20 cellular contexts compared by ENCODE assay signal in the genomic region with DNA sequence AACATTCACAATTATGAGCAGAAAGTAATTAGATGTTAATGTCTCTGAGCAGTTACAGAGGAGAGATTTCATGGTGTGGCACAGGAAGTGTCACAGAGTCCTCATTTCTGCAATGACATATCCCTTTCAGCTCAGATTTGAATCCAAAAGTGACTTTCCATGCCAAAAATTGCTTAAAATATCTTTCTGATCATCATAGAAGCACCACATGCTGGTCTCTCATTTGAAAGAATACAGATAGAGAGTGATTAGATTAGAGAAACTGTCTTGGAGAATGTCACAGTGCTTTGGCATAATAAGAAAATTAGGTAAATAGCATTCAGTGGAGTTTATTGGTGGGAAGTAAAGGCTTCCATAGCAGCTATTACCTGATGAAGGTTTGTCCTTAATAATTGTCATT.
A peak's percentile ranks its signal among the peaks of the same experiment; 100 is the strongest.
DNase-seq lines count a peak whose midpoint lies in the region; ATAC-seq, FAIRE-seq and TF ChIP-seq lines count a peak whose summit lies in the region.
"Had no signal": no experiment of that assay in that cellular context is flagged by ENCODE, and none has a peak within 500 bp of the region (broad histone marks: within the 10 kb centered on the region; RNA-seq: fewer than 3 reads in every experiment).

No MANE protein-coding gene starts in this region.

- no peaks in the 10 kb centered on the region for H3K9me3 Mint-ChIP-seq in GM23338
- peaks cover 4 to 6% of the 10 kb centered on the region in 2 donors for H3K9me3 Mint-ChIP-seq in activated T-cell treated with anti-CD3 and anti-CD28 coated beads, Interleukin-2, amount 50 U/mL, for 72 hours

- H3K9me3 ChIP-seq in osteoblast (ENCODE audit: low read depth, low read length): no peaks in the 10 kb centered on the region
- H3K9me3 ChIP-seq: A549, HAP-1 had no signal

- TF ChIP-seq CTCF in D721Med (IDR thresholded peaks at IDR 0.05; ENCODE audit: insufficient read depth, missing control alignments) (no peak), GM23338 (conservative IDR thresholded peaks at IDR 0.05; ENCODE audit: low read depth in 2 of 2) (no peak), osteoblast (IDR thresholded peaks at IDR 0.05; ENCODE audit: extremely low read depth, low read depth, low read length) (no peak)

- H3K36me3 ChIP-seq in GM23338 (ENCODE audit: insufficient read depth) (no peaks in the 10 kb centered on the region), osteoblast (ENCODE audit: insufficient read depth, low read length) (no peaks in the 10 kb centered on the region)
- H3K36me3 ChIP-seq: HAP-1 had no signal

- H4K20me1 ChIP-seq in GM23338 (replicated peaks; ENCODE audit: insufficient read depth) (no peaks in the 10 kb centered on the region), osteoblast (ENCODE audit: insufficient read depth, low read length) (no peaks in the 10 kb centered on the region)

- ATAC-seq in GM23338 (no peak), SK-N-SH treated with all-trans-retinoic acid at 6 μM for 48 hours (no peak), GM21529 (IDR thresholded peaks at IDR 0.05; ENCODE audit: unreplicated experiment) (no peak)
- ATAC-seq in activated T-cell treated with anti-CD3 and anti-CD28 coated beads, Interleukin-2, amount 50 U/mL, for 72 hours (replicated peaks in 1 of 2): no peak
- ATAC-seq: A549, GM12878 had no signal

- no peaks in the 10 kb centered on the region for H3K79me2 ChIP-seq in GM23338 (replicated peaks; ENCODE audit: insufficient read depth)
- no peaks in the 10 kb centered on the region for H3K79me2 ChIP-seq in osteoblast (ENCODE audit: insufficient read depth, low read length)

- H2AFZ ChIP-seq in GM23338: peak overlapping the region; percentile 43; the same call in 1 of the 2 replicates
- peak overlapping the region; percentile 24 for H2AFZ ChIP-seq in osteoblast (ENCODE audit: low read length)

- no peaks in the 10 kb centered on the region for H3K27me3 Mint-ChIP-seq in GM23338 (ENCODE audit: insufficient read depth, low read depth, poor library complexity)
- H3K27me3 Mint-ChIP-seq in activated T-cell treated with anti-CD3 and anti-CD28 coated beads, Interleukin-2, amount 50 U/mL, for 72 hours (ENCODE audit: low read depth): no peaks in the 10 kb centered on the region
- H3K27me3 Mint-ChIP-seq: CD4-positive, alpha-beta memory T cell had no signal

- H3K4me1 Mint-ChIP-seq in GM23338: no peaks in the 10 kb centered on the region
- H3K4me1 Mint-ChIP-seq in activated T-cell treated with anti-CD3 and anti-CD28 coated beads, Interleukin-2, amount 50 U/mL, for 72 hours (ENCODE audit: low read depth): no peaks in the 10 kb centered on the region
- H3K4me1 Mint-ChIP-seq: CD4-positive, alpha-beta memory T cell had no signal

- H3K36me3 Mint-ChIP-seq in GM23338 (ENCODE audit: low read depth): no peaks in the 10 kb centered on the region
- no peaks in the 10 kb centered on the region for H3K36me3 Mint-ChIP-seq in activated T-cell treated with anti-CD3 and anti-CD28 coated beads, Interleukin-2, amount 50 U/mL, for 72 hours (ENCODE audit: insufficient read depth in 2 of 2)
- H3K36me3 Mint-ChIP-seq: CD4-positive, alpha-beta memory T cell had no signal

- H3K27ac Mint-ChIP-seq in GM23338: no peak overlapping the region
- no peak overlapping the region for H3K27ac Mint-ChIP-seq in activated T-cell treated with anti-CD3 and anti-CD28 coated beads, Interleukin-2, amount 50 U/mL, for 72 hours
- H3K27ac Mint-ChIP-seq: CD4-positive, alpha-beta memory T cell; HFFc6 had no signal

- no peaks in the 10 kb centered on the region for H3F3A ChIP-seq in GM23338 (replicated peaks; ENCODE audit: low read depth)

- H3K4me2 ChIP-seq in GM23338: no peak overlapping the region
- no peak overlapping the region for H3K4me2 ChIP-seq in osteoblast (ENCODE audit: insufficient read depth, low read length)
- H3K4me2 ChIP-seq: A549 had no signal

- H3K4me1 ChIP-seq in GM23338 (ENCODE audit: insufficient read depth): no peaks in the 10 kb centered on the region
- no peaks in the 10 kb centered on the region for H3K4me1 ChIP-seq in osteoblast (ENCODE audit: insufficient read depth, low read length)
- H3K4me1 ChIP-seq: A549, HAP-1 had no signal

- DNase-seq in D721Med (ENCODE audit: insufficient read length, low spot score) (no peak), GM23338 (ENCODE audit: low spot score) (no peak), osteoblast (ENCODE audit: insufficient read length, low spot score, missing footprints) (no peak), HUDEP-2 (lab: John Stamatoyannopoulos, UW; ENCODE audit: unreplicated experiment in 76 of 76) (no peak)
- DNase-seq in activated T-cell treated with anti-CD3 and anti-CD28 coated beads, Interleukin-2, amount 50 U/mL, for 72 hours: no peak
- DNase-seq: 8988T; C1 segment of cervical spinal cord; Calu3; CD4-positive, alpha-beta memory T cell; DMS153; EL; GDM1; GOT3; HFFc6 had no signal

- no peaks in the 10 kb centered on the region for H3K27me3 ChIP-seq in GM23338 (ENCODE audit: insufficient read depth)
- no peaks in the 10 kb centered on the region for H3K27me3 ChIP-seq in osteoblast (ENCODE audit: insufficient read depth, low read length)

- H3K27ac ChIP-seq in GM23338 (ENCODE audit: low read depth) (no peak overlapping the region), osteoblast (ENCODE audit: low read depth, low read length) (no peak overlapping the region)
- H3K27ac ChIP-seq: A549 had no signal

- H3K4me3 Mint-ChIP-seq in GM23338: no peak overlapping the region
- H3K4me3 Mint-ChIP-seq in activated T-cell treated with anti-CD3 and anti-CD28 coated beads, Interleukin-2, amount 50 U/mL, for 72 hours: no peak overlapping the region
- H3K4me3 Mint-ChIP-seq: CD4-positive, alpha-beta memory T cell; HFFc6 had no signal

- H3K4me3 ChIP-seq in GM23338 (no peak overlapping the region), osteoblast (ENCODE audit: insufficient read depth, low read length) (no peak overlapping the region)
- H3K4me3 ChIP-seq: A549, GM12878, HAP-1 had no signal

- FAIRE-seq in D721Med (lab: Jason Lieb, UNC): peak; percentile 32
- FAIRE-seq: A549, GM12878, H54 had no signal

- H3K9me2 ChIP-seq in GM23338 (ENCODE audit: insufficient read depth): 0 out of 2 replicates have a peak, but pooled peaks cover 5% of the 10 kb centered on the region

TF ChIP-seq in GM23338, 12 proteins besides CTCF, POLR2A, EP300 and RAD21 (continues in another document):
- TF ChIP-seq JUNB (IDR thresholded peaks at IDR 0.05; ENCODE audit: unreplicated experiment): no peak
- no peak for TF ChIP-seq STAT1 (IDR thresholded peaks at IDR 0.05; ENCODE audit: unreplicated experiment)
- no peak for TF ChIP-seq ZNF331 (CRISPR knock-in tag; IDR thresholded peaks at IDR 0.05; ENCODE audit: low read depth)
- TF ChIP-seq, protein P1, sequence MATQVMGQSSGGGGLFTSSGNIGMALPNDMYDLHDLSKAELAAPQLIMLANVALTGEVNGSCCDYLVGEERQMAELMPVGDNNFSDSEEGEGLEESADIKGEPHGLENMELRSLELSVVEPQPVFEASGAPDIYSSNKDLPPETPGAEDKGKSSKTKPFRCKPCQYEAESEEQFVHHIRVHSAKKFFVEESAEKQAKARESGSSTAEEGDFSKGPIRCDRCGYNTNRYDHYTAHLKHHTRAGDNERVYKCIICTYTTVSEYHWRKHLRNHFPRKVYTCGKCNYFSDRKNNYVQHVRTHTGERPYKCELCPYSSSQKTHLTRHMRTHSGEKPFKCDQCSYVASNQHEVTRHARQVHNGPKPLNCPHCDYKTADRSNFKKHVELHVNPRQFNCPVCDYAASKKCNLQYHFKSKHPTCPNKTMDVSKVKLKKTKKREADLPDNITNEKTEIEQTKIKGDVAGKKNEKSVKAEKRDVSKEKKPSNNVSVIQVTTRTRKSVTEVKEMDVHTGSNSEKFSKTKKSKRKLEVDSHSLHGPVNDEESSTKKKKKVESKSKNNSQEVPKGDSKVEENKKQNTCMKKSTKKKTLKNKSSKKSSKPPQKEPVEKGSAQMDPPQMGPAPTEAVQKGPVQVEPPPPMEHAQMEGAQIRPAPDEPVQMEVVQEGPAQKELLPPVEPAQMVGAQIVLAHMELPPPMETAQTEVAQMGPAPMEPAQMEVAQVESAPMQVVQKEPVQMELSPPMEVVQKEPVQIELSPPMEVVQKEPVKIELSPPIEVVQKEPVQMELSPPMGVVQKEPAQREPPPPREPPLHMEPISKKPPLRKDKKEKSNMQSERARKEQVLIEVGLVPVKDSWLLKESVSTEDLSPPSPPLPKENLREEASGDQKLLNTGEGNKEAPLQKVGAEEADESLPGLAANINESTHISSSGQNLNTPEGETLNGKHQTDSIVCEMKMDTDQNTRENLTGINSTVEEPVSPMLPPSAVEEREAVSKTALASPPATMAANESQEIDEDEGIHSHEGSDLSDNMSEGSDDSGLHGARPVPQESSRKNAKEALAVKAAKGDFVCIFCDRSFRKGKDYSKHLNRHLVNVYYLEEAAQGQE (IDR thresholded peaks at IDR 0.05; ENCODE audit: unreplicated experiment): no peak

TF ChIP-seq in SK-N-SH treated with all-trans-retinoic acid at 6 μM for 48 hours, 23 proteins besides CTCF, POLR2A, EP300 and RAD21 (continues in another document):
- peak; percentile 38; the same call in 1 of the 2 replicates for TF ChIP-seq ISL1 (CRISPR knock-in tag; IDR thresholded peaks at IDR 0.05)
- TF ChIP-seq BACH2 (CRISPR knock-in tag; IDR thresholded peaks at IDR 0.05; ENCODE audit: borderline replicate concordance): no peak
- TF ChIP-seq ZFP30 (CRISPR knock-in tag; IDR thresholded peaks at IDR 0.05): no peak
- peak; percentile 62; the same call in 1 of the 2 replicates for TF ChIP-seq PPARA (CRISPR knock-in tag; IDR thresholded peaks at IDR 0.05; ENCODE audit: borderline replicate concordance)
- TF ChIP-seq CSRNP3 (CRISPR knock-in tag; IDR thresholded peaks at IDR 0.05): no peak
- TF ChIP-seq TCF4 (CRISPR knock-in tag; IDR thresholded peaks at IDR 0.05; ENCODE audit: borderline replicate concordance): peak; percentile 76; the same call in 1 of the 2 replicates
- no peak for TF ChIP-seq ZFP3 (CRISPR knock-in tag; IDR thresholded peaks at IDR 0.05)
